ENCODE assay signal across 26 cellular contexts in the genomic region with DNA sequence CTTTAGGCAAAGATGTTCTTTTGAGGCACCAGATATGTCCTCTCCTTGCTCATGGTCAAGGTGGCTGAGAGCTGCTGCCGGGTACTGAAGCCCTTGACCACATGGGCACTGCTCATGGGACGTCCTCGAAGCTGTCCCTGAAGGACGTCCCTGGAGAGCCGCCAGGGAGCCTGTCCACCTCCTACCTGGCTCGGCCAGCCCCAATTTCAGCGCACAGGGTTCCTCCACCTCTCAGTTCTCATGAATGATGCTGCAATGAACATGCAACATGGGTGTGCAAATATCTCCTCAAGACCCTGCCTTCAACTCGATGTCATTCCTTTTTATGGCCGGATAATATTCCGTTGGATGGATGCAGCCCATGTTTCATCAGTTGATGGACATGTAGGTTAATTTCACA.
"Had no signal": no experiment of that assay in that cellular context is flagged by ENCODE, and none has a peak within 500 bp of the region (broad histone marks: within the 10 kb centered on the region; RNA-seq: fewer than 3 reads in every experiment).

No MANE protein-coding gene starts in this region.

- H3K27me3 ChIP-seq: gastroesophageal sphincter, heart left ventricle, pancreas, right lobe of liver, thyroid gland, vagina had no signal

- H3K36me3 Mint-ChIP-seq: natural killer cell; stimulated activated effector memory CD8-positive, alpha-beta T cell treated with anti-CD3 and anti-CD28 coated beads, Interleukin-12 subunit alpha, Interleukin-12 subunit beta, amount 100 ng/mL, for 72 hours had no signal

- H3K36me3 ChIP-seq: esophagus muscularis mucosa, gastroesophageal sphincter, heart left ventricle, lower lobe of right lung, pancreas, right lobe of liver, stomach, thyroid gland, vagina had no signal

- H3K4me3 ChIP-seq: coronary artery, esophagus muscularis mucosa, gastroesophageal sphincter, heart left ventricle, lower lobe of right lung, pancreas, right lobe of liver, smooth muscle cell, stomach, thyroid gland, vagina had no signal

- DNase-seq: dermis blood vessel endothelial cell; effector memory CD4-positive, alpha-beta T cell; foreskin keratinocyte; heart left ventricle; hippocampal formation; kidney glomerular epithelial cell; left colon; left ventricle myocardium superior; lower lobe of right lung; natural killer cell; occipital lobe; retina; stimulated activated CD4-positive, alpha-beta T cell treated with anti-CD3 and anti-CD28 coated beads, Interleukin-2, amount 100 ng/mL, for 24 hours; stimulated activated CD4-positive, alpha-beta T cell treated with anti-CD3 and anti-CD28 coated beads, Interleukin-4, amount 100 ng/mL, for 24 hours; stimulated activated naive CD4-positive, alpha-beta T cell treated with Interleukin-2 at 50 U/mL for 16 hours; stomach; thyroid gland; trophoblast cell had no signal

- H3K9me3 ChIP-seq: gastroesophageal sphincter, lower lobe of right lung, pancreas, right lobe of liver, stomach, thyroid gland, vagina had no signal

- H3K27ac Mint-ChIP-seq: natural killer cell; stimulated activated effector memory CD8-positive, alpha-beta T cell treated with anti-CD3 and anti-CD28 coated beads, Interleukin-12 subunit alpha, Interleukin-12 subunit beta, amount 100 ng/mL, for 72 hours had no signal

- H3K4me3 Mint-ChIP-seq: natural killer cell; stimulated activated effector memory CD8-positive, alpha-beta T cell treated with anti-CD3 and anti-CD28 coated beads, Interleukin-12 subunit alpha, Interleukin-12 subunit beta, amount 100 ng/mL, for 72 hours had no signal

- H3K27ac ChIP-seq: coronary artery, esophagus muscularis mucosa, foreskin keratinocyte, gastroesophageal sphincter, heart left ventricle, lower lobe of right lung, pancreas, right lobe of liver, stomach, thyroid gland, vagina had no signal
